ENCODE assay signal across 17 cellular contexts in genomic region chr1:53409695-53410094, GRCh38. TPM values are rescaled to one million over a fixed set of nuclear protein-coding genes. Genes with fewer than 3 reads are reported as not detected.
DNase-seq lines count a peak whose midpoint lies in the region; ATAC-seq and TF ChIP-seq lines count a peak whose summit lies in the region.
"Had no signal": no experiment of that assay in that cellular context is flagged by ENCODE, and none has a peak within 500 bp of the region (broad histone marks: within the 10 kb centered on the region; RNA-seq: fewer than 3 reads in every experiment).

No MANE protein-coding gene starts in this region.

- DNase-seq in activated naive CD8-positive, alpha-beta T cell treated with anti-CD3 and anti-CD28 coated beads, Interleukin-2, amount 50 U/mL, for 24 hours, result no peak
- DNase-seq in activated naive CD8-positive, alpha-beta T cell treated with anti-CD3 and anti-CD28 coated beads for 36 hours, result no peak
- DNase-seq in stimulated activated naive CD8-positive, alpha-beta T cell treated with anti-CD3 and anti-CD28 coated beads, Interleukin-15, amount 100 ng/mL, for 72 hours, result no peak
- no peak for DNase-seq in stimulated activated CD4-positive, alpha-beta T cell treated with anti-CD3 and anti-CD28 coated beads, Interleukin-4, amount 100 ng/mL, for 1 hour
- DNase-seq in left ventricle myocardium superior (no peak), DMS153 (lab: John Stamatoyannopoulos, UW) (no peak)
- DNase-seq: kidney; NCI-H2107; stimulated activated CD4-positive, alpha-beta T cell treated with anti-CD3 and anti-CD28 coated beads, Interleukin-12 subunit alpha, Interleukin-12 subunit beta, amount 100 ng/mL, for 4 hours had no signal

- no peaks in the 10 kb centered on the region for H3K36me3 Mint-ChIP-seq in activated naive CD8-positive, alpha-beta T cell treated with anti-CD3 and anti-CD28 coated beads, Interleukin-2, amount 50 U/mL, for 24 hours (ENCODE audit: low read depth)
- H3K36me3 Mint-ChIP-seq in activated naive CD8-positive, alpha-beta T cell treated with anti-CD3 and anti-CD28 coated beads for 36 hours, result no peaks in the 10 kb centered on the region
- no peaks in the 10 kb centered on the region for H3K36me3 Mint-ChIP-seq in brain

- H3K4me3 Mint-ChIP-seq in activated naive CD8-positive, alpha-beta T cell treated with anti-CD3 and anti-CD28 coated beads, Interleukin-2, amount 50 U/mL, for 24 hours, result no peak overlapping the region
- no peak overlapping the region for H3K4me3 Mint-ChIP-seq in activated naive CD8-positive, alpha-beta T cell treated with anti-CD3 and anti-CD28 coated beads for 36 hours
- no peak overlapping the region for H3K4me3 Mint-ChIP-seq in brain
- H3K4me3 Mint-ChIP-seq in stimulated activated naive CD8-positive, alpha-beta T cell treated with anti-CD3 and anti-CD28 coated beads, Interleukin-15, amount 100 ng/mL, for 72 hours, result no peak overlapping the region

- intact Hi-C loops in left ventricle myocardium superior (cut with micrococcal nuclease), result no loop called here

- H3K9me3 Mint-ChIP-seq in activated naive CD8-positive, alpha-beta T cell treated with anti-CD3 and anti-CD28 coated beads, Interleukin-2, amount 50 U/mL, for 24 hours, result no peaks in the 10 kb centered on the region
- H3K9me3 Mint-ChIP-seq in activated naive CD8-positive, alpha-beta T cell treated with anti-CD3 and anti-CD28 coated beads for 36 hours, result no peaks in the 10 kb centered on the region
- peaks cover 0 to 2% (median 0%) of the 10 kb centered on the region in 5 experiments for H3K9me3 Mint-ChIP-seq in brain
- no peaks in the 10 kb centered on the region for H3K9me3 Mint-ChIP-seq in stimulated activated naive CD8-positive, alpha-beta T cell treated with anti-CD3 and anti-CD28 coated beads, Interleukin-15, amount 100 ng/mL, for 72 hours

- peaks cover 2% of the 10 kb centered on the region for H3K27me3 Mint-ChIP-seq in activated naive CD8-positive, alpha-beta T cell treated with anti-CD3 and anti-CD28 coated beads, Interleukin-2, amount 50 U/mL, for 24 hours
- no peaks in the 10 kb centered on the region for H3K27me3 Mint-ChIP-seq in activated naive CD8-positive, alpha-beta T cell treated with anti-CD3 and anti-CD28 coated beads for 36 hours
- peaks cover 12% of the 10 kb centered on the region for H3K27me3 Mint-ChIP-seq in brain
- H3K27me3 Mint-ChIP-seq in stimulated activated naive CD8-positive, alpha-beta T cell treated with anti-CD3 and anti-CD28 coated beads, Interleukin-15, amount 100 ng/mL, for 72 hours, result peaks cover 10% of the 10 kb centered on the region

- peak overlapping the region; percentile 44 for H3K27ac Mint-ChIP-seq in activated naive CD8-positive, alpha-beta T cell treated with anti-CD3 and anti-CD28 coated beads, Interleukin-2, amount 50 U/mL, for 24 hours
- no peak overlapping the region for H3K27ac Mint-ChIP-seq in activated naive CD8-positive, alpha-beta T cell treated with anti-CD3 and anti-CD28 coated beads for 36 hours
- peak overlapping the region in 4 of 5 experiments; percentile 20 to 38 (median 28) for H3K27ac Mint-ChIP-seq in brain
- H3K27ac Mint-ChIP-seq in stimulated activated naive CD8-positive, alpha-beta T cell treated with anti-CD3 and anti-CD28 coated beads, Interleukin-15, amount 100 ng/mL, for 72 hours, result peak overlapping the region; percentile 72 to 84

- ATAC-seq in activated naive CD8-positive, alpha-beta T cell treated with anti-CD3 and anti-CD28 coated beads, Interleukin-2, amount 50 U/mL, for 24 hours, result no peak
- peak; percentile 9 for ATAC-seq in HG03432 (IDR thresholded peaks at IDR 0.05; ENCODE audit: unreplicated experiment)
- no peak for ATAC-seq in stimulated activated naive CD8-positive, alpha-beta T cell treated with anti-CD3 and anti-CD28 coated beads, Interleukin-15, amount 100 ng/mL, for 72 hours
- ATAC-seq in left ventricle myocardium superior, result no peak

- TF ChIP-seq CTCF in brain (conservative IDR thresholded peaks at IDR 0.05), result no peak

- peaks cover 55% of the 10 kb centered on the region for H3K4me1 Mint-ChIP-seq in activated naive CD8-positive, alpha-beta T cell treated with anti-CD3 and anti-CD28 coated beads, Interleukin-2, amount 50 U/mL, for 24 hours
- peaks cover 45% of the 10 kb centered on the region for H3K4me1 Mint-ChIP-seq in activated naive CD8-positive, alpha-beta T cell treated with anti-CD3 and anti-CD28 coated beads for 36 hours
- peaks cover 51% of the 10 kb centered on the region for H3K4me1 Mint-ChIP-seq in brain
- H3K4me1 Mint-ChIP-seq in stimulated activated naive CD8-positive, alpha-beta T cell treated with anti-CD3 and anti-CD28 coated beads, Interleukin-15, amount 100 ng/mL, for 72 hours, result peaks cover 62% of the 10 kb centered on the region

RNA-seq across cellular contexts. Expression of gene DMRTB1, which starts 49.5 kb away (rescaled TPM):
- total RNA-seq in activated naive CD8-positive, alpha-beta T cell treated with anti-CD3 and anti-CD28 coated beads for 36 hours, result not detected
- polyA plus RNA-seq in brain (ENCODE audit: insufficient read depth, low read depth, low replicate concordance), result not detected
- total RNA-seq in left ventricle myocardium superior, result not detected
- total RNA-seq: epithelial cell of proximal tubule, HT-29, kidney, MCF 10A, mononuclear cell, posterior vena cava, temporal lobe had no signal
